10 cellular contexts compared by ENCODE assay signal in genomic region chr13:44648392-44649117, GRCh38.
DNase-seq lines count a peak whose midpoint lies in the region; ATAC-seq and TF ChIP-seq lines count a peak whose summit lies in the region.
"Had no signal": no experiment of that assay in that cellular context is flagged by ENCODE, and none has a peak within 500 bp of the region (broad histone marks: within the 10 kb centered on the region; RNA-seq: fewer than 3 reads in every experiment).

No MANE protein-coding gene starts in this region.

- H3K4me1 Mint-ChIP-seq in activated CD8-positive, alpha-beta T cell treated with anti-CD3 and anti-CD28 coated beads for 36 hours (ENCODE audit: low read depth), result peaks cover 21% of the 10 kb centered on the region
- H3K4me1 Mint-ChIP-seq in activated CD8-positive, alpha-beta T cell treated with anti-CD3 and anti-CD28 coated beads, Interleukin-2, amount 10 ng/mL, durations not matched to agents 7 days and 5 days (ENCODE audit: low read depth), result peaks cover 15% of the 10 kb centered on the region

- H3K4me3 ChIP-seq in retinal pigment epithelial cell (ENCODE audit: low read length), result no peak overlapping the region

- CTCF ChIA-PET in activated CD8-positive, alpha-beta T cell treated with anti-CD3 and anti-CD28 coated beads for 36 hours (lab: Charles Lee), result interaction anchor here (0.6 to 2.4 kb wide), 3 partner anchors 103 to 165 kb away, joined by 3 to 11 read pairs (median 3); no protein-coding TSS in a partner anchor
- CTCF ChIA-PET in activated CD8-positive, alpha-beta T cell treated with anti-CD3 and anti-CD28 coated beads, Interleukin-2, amount 10 ng/mL, durations not matched to agents 7 days and 5 days (lab: Charles Lee), result no interaction called here

- H3K9me3 Mint-ChIP-seq in activated CD8-positive, alpha-beta T cell treated with anti-CD3 and anti-CD28 coated beads for 36 hours, result no peaks in the 10 kb centered on the region
- no peaks in the 10 kb centered on the region for H3K9me3 Mint-ChIP-seq in activated CD8-positive, alpha-beta T cell treated with anti-CD3 and anti-CD28 coated beads, Interleukin-2, amount 10 ng/mL, durations not matched to agents 7 days and 5 days (ENCODE audit: insufficient read depth)

- peak overlapping the region; percentile 26 for H3K27ac Mint-ChIP-seq in activated CD8-positive, alpha-beta T cell treated with anti-CD3 and anti-CD28 coated beads for 36 hours
- no peak overlapping the region for H3K27ac Mint-ChIP-seq in activated CD8-positive, alpha-beta T cell treated with anti-CD3 and anti-CD28 coated beads, Interleukin-2, amount 10 ng/mL, durations not matched to agents 7 days and 5 days
- H3K27ac Mint-ChIP-seq: activated naive CD8-positive, alpha-beta T cell had no signal

- ATAC-seq in activated CD8-positive, alpha-beta T cell treated with anti-CD3 and anti-CD28 coated beads for 36 hours, result peak; percentile 71
- ATAC-seq in activated CD8-positive, alpha-beta T cell treated with anti-CD3 and anti-CD28 coated beads, Interleukin-2, amount 10 ng/mL, durations not matched to agents 7 days and 5 days, result no peak
- ATAC-seq in HG03457 (IDR thresholded peaks at IDR 0.05; ENCODE audit: unreplicated experiment), result no peak
- no peak for ATAC-seq in GM18502 (IDR thresholded peaks at IDR 0.05; ENCODE audit: poor library complexity, unreplicated experiment)

- intact Hi-C loops in activated CD8-positive, alpha-beta T cell treated with anti-CD3 and anti-CD28 coated beads for 36 hours (cut with micrococcal nuclease), result no loop called here

- peaks cover 12% of the 10 kb centered on the region for H3K27me3 Mint-ChIP-seq in activated CD8-positive, alpha-beta T cell treated with anti-CD3 and anti-CD28 coated beads for 36 hours
- H3K27me3 Mint-ChIP-seq in activated CD8-positive, alpha-beta T cell treated with anti-CD3 and anti-CD28 coated beads, Interleukin-2, amount 10 ng/mL, durations not matched to agents 7 days and 5 days (ENCODE audit: low read depth), result peaks cover 11% of the 10 kb centered on the region

- no peak overlapping the region for H3K4me3 Mint-ChIP-seq in activated CD8-positive, alpha-beta T cell treated with anti-CD3 and anti-CD28 coated beads for 36 hours
- no peak overlapping the region for H3K4me3 Mint-ChIP-seq in activated CD8-positive, alpha-beta T cell treated with anti-CD3 and anti-CD28 coated beads, Interleukin-2, amount 10 ng/mL, durations not matched to agents 7 days and 5 days
- H3K4me3 Mint-ChIP-seq: activated naive CD8-positive, alpha-beta T cell had no signal

- H3K36me3 Mint-ChIP-seq in activated CD8-positive, alpha-beta T cell treated with anti-CD3 and anti-CD28 coated beads for 36 hours (ENCODE audit: low read depth), result no peaks in the 10 kb centered on the region
- no peaks in the 10 kb centered on the region for H3K36me3 Mint-ChIP-seq in activated CD8-positive, alpha-beta T cell treated with anti-CD3 and anti-CD28 coated beads, Interleukin-2, amount 10 ng/mL, durations not matched to agents 7 days and 5 days (ENCODE audit: low read depth)
- H3K36me3 Mint-ChIP-seq: activated naive CD8-positive, alpha-beta T cell had no signal

- peak; percentile 69 for TF ChIP-seq CTCF in activated CD8-positive, alpha-beta T cell treated with anti-CD3 and anti-CD28 coated beads for 36 hours (IDR thresholded peaks at IDR 0.05)
- peak; percentile 54 for TF ChIP-seq CTCF in retinal pigment epithelial cell (conservative IDR thresholded peaks at IDR 0.05; ENCODE audit: low read depth, low read length)

- POLR2A ChIA-PET in activated CD8-positive, alpha-beta T cell treated with anti-CD3 and anti-CD28 coated beads for 36 hours (lab: Charles Lee), result no interaction called here
- POLR2A ChIA-PET in activated CD8-positive, alpha-beta T cell treated with anti-CD3 and anti-CD28 coated beads, Interleukin-2, amount 10 ng/mL, durations not matched to agents 7 days and 5 days (lab: Charles Lee), result no interaction called here

- DNase-seq in activated CD8-positive, alpha-beta T cell treated with anti-CD3 and anti-CD28 coated beads for 36 hours, result peak; percentile 10
- DNase-seq in activated CD8-positive, alpha-beta T cell treated with anti-CD3 and anti-CD28 coated beads, Interleukin-2, amount 10 ng/mL, durations not matched to agents 7 days and 5 days, result no peak
- DNase-seq in Kasumi-1 (lab: John Stamatoyannopoulos, UW) (peak; percentile 23 to 35), retinal pigment epithelial cell (ENCODE audit: low read depth) (no peak)
- peak; percentile 9 for DNase-seq in central memory CD4-positive, alpha-beta T cell
- DNase-seq in activated naive CD4-positive, alpha-beta T cell (lab: John Stamatoyannopoulos, UW), result no peak
- DNase-seq: NCI-H1930 had no signal

Comparison
In these comparisons a context has a peak if more than half of its experiments do, and no peak if none do; other contexts are left out.
1. DNase-seq: peak in activated CD8-positive, alpha-beta T cell treated with anti-CD3 and anti-CD28 coated beads for 36 hours (single experiment), Kasumi-1 (2 of 2) and central memory CD4-positive, alpha-beta T cell (single experiment); none in activated CD8-positive, alpha-beta T cell treated with anti-CD3 and anti-CD28 coated beads, Interleukin-2, amount 10 ng/mL, durations not matched to agents 7 days and 5 days (single experiment), retinal pigment epithelial cell (single experiment) and activated naive CD4-positive, alpha-beta T cell (0 of 4).